21 cellular contexts compared by ENCODE assay signal in the genomic region with DNA sequence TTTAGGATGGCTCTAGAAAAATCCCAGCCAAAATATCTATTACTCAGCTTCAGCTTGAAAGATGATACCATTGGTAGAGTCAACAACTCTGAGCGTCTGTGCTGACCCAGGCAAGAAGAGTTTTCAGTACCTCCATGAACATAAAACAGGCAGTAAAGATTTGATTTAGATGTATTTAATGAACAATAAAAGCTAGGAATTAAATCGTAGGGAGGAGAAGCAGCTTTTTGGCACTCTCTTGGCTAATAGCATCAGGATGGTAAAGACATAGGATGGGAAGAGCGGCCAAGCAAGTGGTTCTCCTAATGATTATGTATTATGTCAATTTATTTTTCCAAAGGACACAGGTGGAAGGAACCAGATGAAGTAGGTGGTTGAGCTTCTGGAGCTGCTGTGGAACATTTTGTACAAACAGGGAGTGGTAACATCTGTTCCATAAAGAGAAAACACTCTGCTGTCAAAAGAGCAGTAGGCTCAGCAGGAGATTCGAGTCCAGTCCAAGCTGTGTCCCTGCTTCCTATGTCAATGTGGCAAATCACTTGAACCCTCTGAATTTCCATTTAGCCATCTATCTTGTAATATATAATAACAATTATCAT.
DNase-seq lines count a peak whose midpoint lies in the region; ATAC-seq and TF ChIP-seq lines count a peak whose summit lies in the region.
"Had no signal": no experiment of that assay in that cellular context is flagged by ENCODE, and none has a peak within 500 bp of the region (broad histone marks: within the 10 kb centered on the region; RNA-seq: fewer than 3 reads in every experiment).

No MANE protein-coding gene starts in this region.

- peak overlapping the region in 1 of 2 experiments; percentile 57 for H3K18ac ChIP-seq in mesenchymal stem cell (ENCODE audit: low read depth in 1 of 2, low read length in 2 of 2)

- H2AFZ ChIP-seq in mesenchymal stem cell (ENCODE audit: low read depth, low read length) = no peak overlapping the region
- H2AFZ ChIP-seq: hepatocyte, neural progenitor cell had no signal

- peak overlapping the region; percentile 56 for H2AK5ac ChIP-seq in mesenchymal stem cell (ENCODE audit: low read length, severe bottlenecking)

- no peaks in the 10 kb centered on the region for H3K9me3 Mint-ChIP-seq in activated CD8-positive, alpha-beta T cell treated with anti-CD3 and anti-CD28 coated beads for 36 hours
- H3K9me3 Mint-ChIP-seq: neural progenitor cell had no signal

- CTCF ChIA-PET in activated CD8-positive, alpha-beta T cell treated with anti-CD3 and anti-CD28 coated beads for 36 hours (lab: Charles Lee) = no interaction called here

- H3K36me3 ChIP-seq in mesenchymal stem cell (ENCODE audit: control insufficient read depth in 1 of 2, insufficient read depth in 2 of 2, low read depth in 1 of 2, low read length in 2 of 2) (no peaks in the 10 kb centered on the region), WERI-Rb-1 (no peaks in the 10 kb centered on the region)
- H3K36me3 ChIP-seq: ascending aorta, neural progenitor cell, suprapubic skin had no signal

- no peak for TF ChIP-seq CTCF in WERI-Rb-1 (IDR thresholded peaks at IDR 0.05; ENCODE audit: low read depth, low read length)
- no peak for TF ChIP-seq CTCF in activated CD8-positive, alpha-beta T cell treated with anti-CD3 and anti-CD28 coated beads for 36 hours (IDR thresholded peaks at IDR 0.05)

- 66% methylated on average over 4 of the region's 4 CpGs for WGBS in mesenchymal stem cell

- peak; percentile 74 for ATAC-seq in SK-N-SH treated with all-trans-retinoic acid at 6 μM for 48 hours
- no peak for ATAC-seq in HG02870 (IDR thresholded peaks at IDR 0.05; ENCODE audit: unreplicated experiment)
- ATAC-seq in activated CD8-positive, alpha-beta T cell treated with anti-CD3 and anti-CD28 coated beads for 36 hours = no peak
- ATAC-seq: activated CD4-positive, CD25-positive, alpha-beta regulatory T cell treated with anti-CD3 and anti-CD28 coated beads, Interleukin-2, amount 50 U/mL, for 24 hours had no signal

- no peaks in the 10 kb centered on the region for H3K79me1 ChIP-seq in mesenchymal stem cell (replicated peaks; ENCODE audit: low read length, poor library complexity, severe bottlenecking)

- peak overlapping the region in 1 of 2 experiments; percentile 22 for H3K4ac ChIP-seq in mesenchymal stem cell (ENCODE audit: low read depth in 1 of 2, low read length in 2 of 2)

- no peak overlapping the region for H3K27ac Mint-ChIP-seq in activated CD8-positive, alpha-beta T cell treated with anti-CD3 and anti-CD28 coated beads for 36 hours
- H3K27ac Mint-ChIP-seq: B cell; neural progenitor cell; T-helper 2 cell treated with Interferon-gamma antibody and Interleukin-4, amounts not matched to agents 5 μg/mL and 100 μg/mL, for 36 hours had no signal

- no peak overlapping the region for H3K23ac ChIP-seq in mesenchymal stem cell (ENCODE audit: low read length in 2 of 2)

- no peak overlapping the region for H3K9ac ChIP-seq in mesenchymal stem cell (ENCODE audit: low read length)
- H3K9ac ChIP-seq: neural progenitor cell had no signal

- H4K91ac ChIP-seq in mesenchymal stem cell (ENCODE audit: low read length) = peak overlapping the region; percentile 72

- H2BK15ac ChIP-seq in mesenchymal stem cell (ENCODE audit: low read depth, poor library complexity, severe bottlenecking) = no peak overlapping the region

- H2BK12ac ChIP-seq in mesenchymal stem cell (ENCODE audit: low read length in 2 of 2) = peak overlapping the region; percentile 10 to 67

- intact Hi-C loops in activated CD8-positive, alpha-beta T cell treated with anti-CD3 and anti-CD28 coated beads for 36 hours (cut with micrococcal nuclease) = no loop called here

- H3K27me3 Mint-ChIP-seq in activated CD8-positive, alpha-beta T cell treated with anti-CD3 and anti-CD28 coated beads for 36 hours = no peaks in the 10 kb centered on the region
- H3K27me3 Mint-ChIP-seq: B cell had no signal

- peak overlapping the region; percentile 57 for H2BK120ac ChIP-seq in mesenchymal stem cell (ENCODE audit: low read depth, low read length)

- DNase-seq in DMS 273 treated with DMSO at 0.1 percent for 48 hours (lab: John Stamatoyannopoulos, UW) (peak; percentile 1), LHCN-M2 (ENCODE audit: low read depth) (peak; percentile 47), mesenchymal stem cell (no peak), WERI-Rb-1 (no peak)
- no peak for DNase-seq in stimulated activated CD4-positive, alpha-beta T cell treated with anti-CD3 and anti-CD28 coated beads, Interleukin-4, amount 100 ng/mL, for 24 hours
- DNase-seq in activated CD8-positive, alpha-beta T cell treated with anti-CD3 and anti-CD28 coated beads for 36 hours = no peak
- DNase-seq: activated CD8-positive, alpha-beta memory T cell treated with anti-CD3 and anti-CD28 coated beads, Interleukin-2, amount 50 U/mL, for 4 hours; activated gamma-delta T cell treated with Interleukin-2 at 50 U/mL for 16 hours; Calu3; retina; SHP77 treated with DMSO at 0.1 percent for 48 hours; stimulated activated CD4-positive, alpha-beta T cell treated with anti-CD3 and anti-CD28 coated beads, Interleukin-1b, Interleukin-23, amount 100 ng/mL, for 48 hours had no signal

- H3K4me2 ChIP-seq in mesenchymal stem cell (ENCODE audit: low read length, poor library complexity, severe bottlenecking) = no peak overlapping the region
- H3K4me2 ChIP-seq: hepatocyte, neural progenitor cell had no signal

- H3K14ac ChIP-seq in mesenchymal stem cell (ENCODE audit: low read length in 2 of 2) = no peak overlapping the region

- POLR2A ChIA-PET in activated CD8-positive, alpha-beta T cell treated with anti-CD3 and anti-CD28 coated beads for 36 hours (lab: Charles Lee) = no interaction called here

- H2BK5ac ChIP-seq in mesenchymal stem cell (ENCODE audit: low read depth, low read length, poor library complexity, severe bottlenecking) = no peak overlapping the region

- H3K4me3 ChIP-seq in mesenchymal stem cell (ENCODE audit: insufficient read depth in 1 of 2, low read depth in 1 of 2, low read length in 2 of 2) = no peak overlapping the region
- no peak overlapping the region for H3K4me3 ChIP-seq in WERI-Rb-1 (ENCODE audit: low read depth, low read length)
- H3K4me3 ChIP-seq: ascending aorta, hepatocyte, neural progenitor cell, suprapubic skin had no signal

- H3K27ac ChIP-seq in mesenchymal stem cell (ENCODE audit: low read length, poor library complexity, severe bottlenecking) (no peak overlapping the region), WERI-Rb-1 (no peak overlapping the region)
- H3K27ac ChIP-seq: ascending aorta, hepatocyte, neural progenitor cell, suprapubic skin had no signal

- H3K4me1 Mint-ChIP-seq in activated CD8-positive, alpha-beta T cell treated with anti-CD3 and anti-CD28 coated beads for 36 hours (ENCODE audit: low read depth) = no peaks in the 10 kb centered on the region
- H3K4me1 Mint-ChIP-seq: B cell had no signal

- no peaks in the 10 kb centered on the region for H3K36me3 Mint-ChIP-seq in activated CD8-positive, alpha-beta T cell treated with anti-CD3 and anti-CD28 coated beads for 36 hours (ENCODE audit: low read depth)

- H3K9me3 ChIP-seq in mesenchymal stem cell (ENCODE audit: control insufficient read depth, low read length) (no peaks in the 10 kb centered on the region), WERI-Rb-1 (ENCODE audit: severe bottlenecking) (no peaks in the 10 kb centered on the region)
- H3K9me3 ChIP-seq: ascending aorta, suprapubic skin had no signal

- no peaks in the 10 kb centered on the region for H3K27me3 ChIP-seq in mesenchymal stem cell (ENCODE audit: control insufficient read depth in 1 of 2, insufficient read depth in 1 of 2, low read length in 2 of 2)
- H3K27me3 ChIP-seq in WERI-Rb-1 (ENCODE audit: insufficient read depth, low read depth, severe bottlenecking) = no peaks in the 10 kb centered on the region
- H3K27me3 ChIP-seq: ascending aorta, hepatocyte, neural progenitor cell, suprapubic skin had no signal

- no peak overlapping the region for H4K8ac ChIP-seq in mesenchymal stem cell (ENCODE audit: low read length)

- H3K4me3 Mint-ChIP-seq in activated CD8-positive, alpha-beta T cell treated with anti-CD3 and anti-CD28 coated beads for 36 hours = no peak overlapping the region
- H3K4me3 Mint-ChIP-seq: B cell; neural progenitor cell; T-helper 2 cell treated with Interferon-gamma antibody and Interleukin-4, amounts not matched to agents 5 μg/mL and 100 μg/mL, for 36 hours had no signal

- H3K4me1 ChIP-seq in mesenchymal stem cell (ENCODE audit: control insufficient read depth, insufficient read depth, low read depth, low read length) = peaks cover 8% of the 10 kb centered on the region
- H3K4me1 ChIP-seq: ascending aorta, neural progenitor cell, suprapubic skin had no signal

TF ChIP-seq in SK-N-SH treated with all-trans-retinoic acid at 6 μM for 48 hours, 23 proteins besides CTCF, POLR2A, EP300 and RAD21 (continues in another document):
- TF ChIP-seq ARNTL (CRISPR knock-in tag; IDR thresholded peaks at IDR 0.05; ENCODE audit: borderline replicate concordance, low read depth) (no peak), TCF4 (CRISPR knock-in tag; IDR thresholded peaks at IDR 0.05; ENCODE audit: borderline replicate concordance) (no peak), ZNF8 (CRISPR knock-in tag; IDR thresholded peaks at IDR 0.05) (no peak), OSR1 (CRISPR knock-in tag; IDR thresholded peaks at IDR 0.05) (no peak), ZNF70 (CRISPR knock-in tag; IDR thresholded peaks at IDR 0.05) (no peak), GLIS3 (CRISPR knock-in tag; IDR thresholded peaks at IDR 0.05) (no peak), TSHZ2 (CRISPR knock-in tag; IDR thresholded peaks at IDR 0.05) (no peak)

Comparison
In these comparisons a context has a peak if more than half of its experiments do, and no peak if none do; other contexts are left out.
1. DNase-seq: peak in DMS 273 treated with DMSO at 0.1 percent for 48 hours (single experiment) and LHCN-M2 (single experiment); none in mesenchymal stem cell (single experiment), WERI-Rb-1 (single experiment), stimulated activated CD4-positive, alpha-beta T cell treated with anti-CD3 and anti-CD28 coated beads, Interleukin-4, amount 100 ng/mL, for 24 hours (single experiment) and activated CD8-positive, alpha-beta T cell treated with anti-CD3 and anti-CD28 coated beads for 36 hours (single experiment).